Comparison of ENCODE assay signal across 16 cellular contexts in genomic region chr11:121207485-121208115, GRCh38.
DNase-seq lines count a peak whose midpoint lies in the region; ATAC-seq and TF ChIP-seq lines count a peak whose summit lies in the region.
"Had no signal": no experiment of that assay in that cellular context is flagged by ENCODE, and none has a peak within 500 bp of the region (broad histone marks: within the 10 kb centered on the region; RNA-seq: fewer than 3 reads in every experiment).

No MANE protein-coding gene starts in this region.

- no peak for TF ChIP-seq CTCF in VCaP (conservative IDR thresholded peaks at IDR 0.05)

- DNase-seq in Right ventricle myocardium inferior (ENCODE audit: missing footprints) (no peak), dedifferentiated amniotic fluid mesenchymal stem cell (ENCODE audit: extremely low spot score) (no peak), cerebellar cortex (ENCODE audit: low spot score) (no peak), mesenteric fat pad (ENCODE audit: low spot score) (no peak)
- DNase-seq: activated CD4-positive, alpha-beta T cell treated with anti-CD3 and anti-CD28 coated beads, Interleukin-2, amount 50 U/mL, for 48 hours; CD4-positive, alpha-beta memory T cell; EL; NCI-H2081; NK-92 treated with Interleukin-12 subunit alpha and Interleukin-12 subunit beta, amount 100 ng/mL, for 24 hours; Right ventricle myocardium superior; stimulated activated naive CD8-positive, alpha-beta T cell treated with anti-CD3 and anti-CD28 coated beads, Interleukin-15, Interleukin-2, amounts not matched to agents 100 U/mL and 50 U/mL, for 24 hours had no signal

- ATAC-seq in GM19463 (IDR thresholded peaks at IDR 0.05; ENCODE audit: unreplicated experiment), result peak; percentile 56
- peak; percentile 47 for ATAC-seq in HG03045 (IDR thresholded peaks at IDR 0.05; ENCODE audit: unreplicated experiment)
- ATAC-seq in Right ventricle myocardium inferior, result no peak
- ATAC-seq: stimulated activated naive CD8-positive, alpha-beta T cell treated with anti-CD3 and anti-CD28 coated beads, Interleukin-15, Interleukin-2, amounts not matched to agents 100 U/mL and 50 U/mL, for 24 hours had no signal

- peak overlapping the region; percentile 70 for H3K27ac ChIP-seq in VCaP
- H3K27ac ChIP-seq: ascending aorta, neural progenitor cell had no signal

- intact Hi-C loops in Right ventricle myocardium inferior (cut with DNase I), result no loop called here
